In genomic region chr3:47441796-47442551, GRCh38 we compare ENCODE assay signal across 16 cellular contexts. TPM values are rescaled to one million over a fixed set of nuclear protein-coding genes. Genes with fewer than 3 reads are reported as not detected.
A peak's percentile ranks its signal among the peaks of the same experiment; 100 is the strongest.
DNase-seq lines count a peak whose midpoint lies in the region; ATAC-seq, FAIRE-seq and TF ChIP-seq lines count a peak whose summit lies in the region.
"Had no signal": no experiment of that assay in that cellular context is flagged by ENCODE, and none has a peak within 500 bp of the region (broad histone marks: within the 10 kb centered on the region; RNA-seq: fewer than 3 reads in every experiment).

No MANE protein-coding gene starts in this region.

- H3K79me2 ChIP-seq in astrocyte (ENCODE audit: insufficient read depth, low read length), result peaks cover 5% of the 10 kb centered on the region

- H3K4me1 ChIP-seq in astrocyte (ENCODE audit: insufficient read depth, low read length), result peaks cover 7% of the 10 kb centered on the region
- peaks cover 4 to 34% (median 28%) of the 10 kb centered on the region in 4 donors for H3K4me1 ChIP-seq in liver (ENCODE audit: control insufficient read depth in 4 of 4, insufficient read depth in 4 of 4, low read length in 3 of 4)

- no peak overlapping the region for H2AFZ ChIP-seq in astrocyte (ENCODE audit: low read depth, low read length)

- 32% methylated on average over 4 of the region's 4 CpGs for WGBS in liver

- DNase-seq in HT-29 (ENCODE audit: low spot score) (peak; percentile 25), astrocyte (ENCODE audit: low read depth) (no peak), SIG-M5 (lab: John Stamatoyannopoulos, UW) (no peak), omental fat pad (ENCODE audit: low spot score) (no peak)
- DNase-seq in activated CD4-positive, alpha-beta T cell treated with anti-CD3 and anti-CD28 coated beads, Interleukin-2, amount 50 U/mL, for 4 hours, result no peak
- DNase-seq: COR-L47, foreskin melanocyte, Kasumi-1, NCI-H2081 treated with DMSO at 0.1 percent for 48 hours, substantia nigra had no signal

- H3K27ac ChIP-seq in astrocyte (ENCODE audit: low read depth, low read length) (no peak overlapping the region), liver (ENCODE audit: low read depth in 1 of 2, low read length in 2 of 2) (peak overlapping the region; percentile 74 to 84), skin epidermis (peak overlapping the region in 11 of 21 experiments; percentile 10 to 88 (median 41))

- H3K36me3 ChIP-seq in astrocyte (ENCODE audit: insufficient read depth, low read length), result no peaks in the 10 kb centered on the region
- peaks cover 4 to 18% (median 8%) of the 10 kb centered on the region in 4 donors for H3K36me3 ChIP-seq in liver (ENCODE audit: control insufficient read depth in 4 of 4, insufficient read depth in 3 of 4, low read depth in 1 of 4, low read length in 3 of 4)

- peaks cover 6% of the 10 kb centered on the region for H4K20me1 ChIP-seq in astrocyte (ENCODE audit: insufficient read depth, low read length)

- peaks cover 2% of the 10 kb centered on the region for H3K36me3 Mint-ChIP-seq in astrocyte (ENCODE audit: low read depth, unreplicated experiment)

- no peak overlapping the region for H3K9ac ChIP-seq in astrocyte (ENCODE audit: low read length)
- no peak overlapping the region for H3K9ac ChIP-seq in liver (ENCODE audit: low read depth in 1 of 2, low read length in 2 of 2)

- TF ChIP-seq RAD21 in liver (IDR thresholded peaks at IDR 0.05), result peak in 1 of 2 donors; percentile 12

- no peaks in the 10 kb centered on the region for H3K27me3 Mint-ChIP-seq in astrocyte (ENCODE audit: low read depth, unreplicated experiment)

- H3K4me2 ChIP-seq in astrocyte (ENCODE audit: low read length), result no peak overlapping the region

- H3K9me3 ChIP-seq in astrocyte (ENCODE audit: insufficient read depth, low read depth, low read length) (no peaks in the 10 kb centered on the region), liver (ENCODE audit: control insufficient read depth in 4 of 4, low read length in 3 of 4) (no peaks in the 10 kb centered on the region)

- TF ChIP-seq CTCF in astrocyte (IDR thresholded peaks at IDR 0.05; ENCODE audit: insufficient read depth, low read depth, low read length) (no peak), liver (IDR thresholded peaks at IDR 0.05; ENCODE audit: low read depth, low read length, missing input control) (no peak), omental fat pad (IDR thresholded peaks at IDR 0.05) (no peak)

- H3K9me3 Mint-ChIP-seq in astrocyte (ENCODE audit: unreplicated experiment), result no peaks in the 10 kb centered on the region
- H3K9me3 Mint-ChIP-seq: activated T-helper 2 cell treated with anti-CD3 and anti-CD28 coated beads, Interferon-gamma antibody, Interleukin-2, Interleukin-4, amounts not matched to agents 10 μg/mL and 5 μg/mL and 100 μg/mL, durations not matched to agents 14 hours and 24 hours and 36 hours had no signal

- no peak overlapping the region for H3K4me3 ChIP-seq in astrocyte (ENCODE audit: insufficient read depth, low read depth, low read length)
- no peak overlapping the region for H3K4me3 ChIP-seq in liver (ENCODE audit: low read depth in 1 of 3, low read length in 3 of 3)
- no peak overlapping the region for H3K4me3 ChIP-seq in skin epidermis

- FAIRE-seq in astrocyte (lab: Jason Lieb, UNC), result no peak
- FAIRE-seq: colon had no signal

- H3K4me3 Mint-ChIP-seq in astrocyte (ENCODE audit: unreplicated experiment), result no peak overlapping the region

- H3K27me3 ChIP-seq in astrocyte (ENCODE audit: insufficient read depth, low read length) (no peaks in the 10 kb centered on the region), liver (ENCODE audit: control insufficient read depth in 4 of 4, insufficient read depth in 4 of 4, low read length in 3 of 4) (no peaks in the 10 kb centered on the region)

- no peak for ATAC-seq in HG03039 (IDR thresholded peaks at IDR 0.05; ENCODE audit: unreplicated experiment)
- no peak for ATAC-seq in omental fat pad (ENCODE audit: low FRiP score)
- ATAC-seq: activated CD4-positive, CD25-positive, alpha-beta regulatory T cell treated with anti-CD3 and anti-CD28 coated beads, Interleukin-2, amount 50 U/mL, for 24 hours had no signal

- peaks cover 21% of the 10 kb centered on the region for H3K4me1 Mint-ChIP-seq in astrocyte (ENCODE audit: low read depth, unreplicated experiment)

- H3K27ac Mint-ChIP-seq in astrocyte (ENCODE audit: unreplicated experiment), result peak overlapping the region; percentile 26
- H3K27ac Mint-ChIP-seq: activated T-helper 2 cell treated with anti-CD3 and anti-CD28 coated beads, Interferon-gamma antibody, Interleukin-2, Interleukin-4, amounts not matched to agents 10 μg/mL and 5 μg/mL and 100 μg/mL, durations not matched to agents 14 hours and 24 hours and 36 hours had no signal

TF ChIP-seq in liver, 16 proteins besides CTCF, POLR2A, EP300 and RAD21:
- peak; percentile 25 for TF ChIP-seq HNF4G (IDR thresholded peaks at IDR 0.05)
- no peak for TF ChIP-seq ATF3 (IDR thresholded peaks at IDR 0.05)
- peak; percentile 80 to 82 for TF ChIP-seq HNF4A (conservative IDR thresholded peaks at IDR 0.05)
- no peak for TF ChIP-seq EGR1 (IDR thresholded peaks at IDR 0.05; ENCODE audit: low read depth in 2 of 2)
- no peak for TF ChIP-seq TAF1 (conservative IDR thresholded peaks at IDR 0.05)
- peak; percentile 42 to 49 for TF ChIP-seq RXRA (IDR thresholded peaks at IDR 0.05)
- no peak for TF ChIP-seq FOXA1 (IDR thresholded peaks at IDR 0.05)
- TF ChIP-seq SP1 (IDR thresholded peaks at IDR 0.05), result peak; percentile 32

RNA-seq across cellular contexts. Expression of gene SCAP, which starts 33.8 kb away (rescaled TPM):
- total RNA-seq in HT-29 (2014; rRNA removed; shearing (Covaris generic)), result 83.0 and 88.1 TPM in 2 replicates
- total RNA-seq in astrocyte (47.9 TPM in 2 replicates), liver (10 to 100 TPM; 56.2 to 84.8 TPM), omental fat pad (10 to 100 TPM; 57.7 to 83.2 (median 78.7) TPM)
- polyA plus RNA-seq in liver, result 10 to 100 TPM; 25.9 to 62.4 TPM
